In the genomic region with DNA sequence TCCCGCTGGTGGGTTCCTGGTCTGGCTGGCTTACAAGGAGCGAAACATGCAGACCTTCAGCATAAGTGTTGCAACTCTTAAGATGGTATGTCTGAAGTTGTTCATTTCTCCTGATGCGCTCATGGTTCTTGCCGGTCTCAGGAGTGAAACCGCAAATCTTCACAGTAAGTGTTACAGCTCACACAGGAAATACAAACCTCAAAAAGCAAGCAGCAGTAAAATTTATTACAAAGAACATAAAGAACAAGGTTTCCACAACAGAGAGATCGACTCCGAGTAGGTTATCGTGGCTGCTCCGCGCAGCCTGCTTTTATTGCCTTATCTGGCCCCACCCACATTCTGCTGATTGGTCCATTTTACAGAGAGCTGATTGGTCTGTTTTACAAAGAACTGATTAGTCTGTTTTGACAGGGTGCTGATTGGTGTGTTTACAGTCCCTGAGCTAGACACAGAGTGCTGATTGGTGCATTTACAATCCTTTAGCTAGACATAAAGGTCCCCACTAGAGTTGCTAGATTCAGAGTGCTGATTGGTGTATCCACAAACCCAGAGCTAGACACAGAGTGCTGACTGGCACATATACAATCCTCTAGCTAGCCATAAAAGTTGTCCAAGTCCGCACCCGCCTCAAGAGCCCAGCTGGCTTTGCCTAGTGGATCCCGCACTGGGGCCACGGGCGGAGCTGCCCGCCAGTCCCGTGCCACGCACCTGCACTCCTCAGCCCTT, we compare ENCODE assay signal across 9 cellular contexts.
DNase-seq lines count a peak whose midpoint lies in the region; ATAC-seq and TF ChIP-seq lines count a peak whose summit lies in the region.
"Had no signal": no experiment of that assay in that cellular context is flagged by ENCODE, and none has a peak within 500 bp of the region (broad histone marks: within the 10 kb centered on the region; RNA-seq: fewer than 3 reads in every experiment).

No MANE protein-coding gene starts in this region.

- H3K4me1 Mint-ChIP-seq in stimulated activated naive CD8-positive, alpha-beta T cell treated with anti-CD3 and anti-CD28 coated beads, Interleukin-15, Interleukin-2, amounts not matched to agents 100 ng/mL and 50 ng/mL, for 24 hours (ENCODE audit: low read depth) = peaks cover 48% of the 10 kb centered on the region

- H3K36me3 Mint-ChIP-seq in stimulated activated naive CD8-positive, alpha-beta T cell treated with anti-CD3 and anti-CD28 coated beads, Interleukin-15, Interleukin-2, amounts not matched to agents 100 ng/mL and 50 ng/mL, for 24 hours (ENCODE audit: low read depth) = peaks cover 12% of the 10 kb centered on the region

- peak; percentile 38 for DNase-seq in NCI-H82 (lab: John Stamatoyannopoulos, UW)
- no peak for DNase-seq in NCI-H82 treated with DMSO at 0.1 percent for 48 hours (lab: John Stamatoyannopoulos, UW; ENCODE audit: unreplicated experiment)
- peak; percentile 59 to 65 for DNase-seq in activated CD4-positive, alpha-beta T cell treated with anti-CD3 and anti-CD28 coated beads, Interleukin-2, amount 50 U/mL, for 4 hours
- DNase-seq in erythroblast (lab: John Stamatoyannopoulos, UW) = peak; percentile 66 to 71
- DNase-seq: NCI-H2081 had no signal

- ATAC-seq in HG03571 (IDR thresholded peaks at IDR 0.05; ENCODE audit: unreplicated experiment) (no peak), HG02973 (IDR thresholded peaks at IDR 0.05; ENCODE audit: unreplicated experiment) (no peak), HG02852 (IDR thresholded peaks at IDR 0.05; ENCODE audit: unreplicated experiment) (no peak)

- peak overlapping the region; percentile 64 for H3K27ac Mint-ChIP-seq in stimulated activated naive CD8-positive, alpha-beta T cell treated with anti-CD3 and anti-CD28 coated beads, Interleukin-15, Interleukin-2, amounts not matched to agents 100 ng/mL and 50 ng/mL, for 24 hours

- H3K4me3 Mint-ChIP-seq in stimulated activated naive CD8-positive, alpha-beta T cell treated with anti-CD3 and anti-CD28 coated beads, Interleukin-15, Interleukin-2, amounts not matched to agents 100 ng/mL and 50 ng/mL, for 24 hours = peak overlapping the region; percentile 77

- peak; percentile 86 for TF ChIP-seq POLR2A in erythroblast (IDR thresholded peaks at IDR 0.05; ENCODE audit: low read length)

- peaks cover 4% of the 10 kb centered on the region for H3K9me3 Mint-ChIP-seq in stimulated activated naive CD8-positive, alpha-beta T cell treated with anti-CD3 and anti-CD28 coated beads, Interleukin-15, Interleukin-2, amounts not matched to agents 100 ng/mL and 50 ng/mL, for 24 hours

- H3K27me3 Mint-ChIP-seq in stimulated activated naive CD8-positive, alpha-beta T cell treated with anti-CD3 and anti-CD28 coated beads, Interleukin-15, Interleukin-2, amounts not matched to agents 100 ng/mL and 50 ng/mL, for 24 hours = peaks cover 15% of the 10 kb centered on the region
